In the genomic region with DNA sequence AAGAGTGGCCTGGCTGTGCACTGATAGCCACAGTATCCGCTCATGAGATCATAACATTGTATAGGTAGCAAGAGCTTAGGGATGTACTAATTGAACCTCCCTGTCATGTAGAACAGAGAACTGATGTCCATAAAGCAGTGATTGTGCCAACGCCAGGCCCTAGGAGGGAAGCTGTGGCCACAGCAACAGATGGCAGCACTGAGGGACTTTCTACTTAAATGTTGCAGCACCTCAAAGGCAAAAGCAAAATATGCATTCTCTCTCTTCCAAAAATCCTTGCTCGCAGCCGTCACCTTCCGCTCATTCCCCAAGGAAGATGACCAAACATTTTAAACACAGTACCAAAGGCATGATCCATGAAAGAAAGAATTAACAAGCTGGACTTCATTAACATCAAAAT, we compare ENCODE assay signal across 2 cellular contexts.
TF ChIP-seq lines count a peak whose summit lies in the region.

No MANE protein-coding gene starts in this region.

TF ChIP-seq in IMR-90, 13 proteins besides CTCF, POLR2A, EP300 and RAD21:
- TF ChIP-seq SMC3 (IDR thresholded peaks at IDR 0.05; ENCODE audit: low read depth, low read length) (0 out of 2 replicates have a peak, but pooled peaks have one; percentile 18), MAZ (IDR thresholded peaks at IDR 0.05; ENCODE audit: borderline replicate concordance, low read depth, low read length) (no peak)

TF ChIP-seq in H1, 55 proteins besides CTCF, POLR2A, EP300 and RAD21:
- no peak for TF ChIP-seq CEBPB (IDR thresholded peaks at IDR 0.05; ENCODE audit: low read depth, low read length)
- no peak for TF ChIP-seq TCF12 (IDR thresholded peaks at IDR 0.05; ENCODE audit: low read depth, low read length)
- TF ChIP-seq EGR1 (IDR thresholded peaks at IDR 0.05; ENCODE audit: borderline replicate concordance, low read depth, low read length): no peak
- no peak for TF ChIP-seq CBX8 (IDR thresholded peaks at IDR 0.05; ENCODE audit: borderline replicate concordance, low read depth, low read length)
- no peak for TF ChIP-seq HDAC6 (IDR thresholded peaks at IDR 0.05; ENCODE audit: low read depth, low read length)
- TF ChIP-seq BCL11A (IDR thresholded peaks at IDR 0.05; ENCODE audit: low read depth in 2 of 2, low read length in 2 of 2): no peak
- no peak for TF ChIP-seq YY1 (IDR thresholded peaks at IDR 0.05; ENCODE audit: low read depth, low read length)
- no peak for TF ChIP-seq EZH2 (IDR thresholded peaks at IDR 0.05; ENCODE audit: low read depth, low read length, severe bottlenecking)
